Comparison of ENCODE assay signal across 24 cellular contexts in the genomic region with DNA sequence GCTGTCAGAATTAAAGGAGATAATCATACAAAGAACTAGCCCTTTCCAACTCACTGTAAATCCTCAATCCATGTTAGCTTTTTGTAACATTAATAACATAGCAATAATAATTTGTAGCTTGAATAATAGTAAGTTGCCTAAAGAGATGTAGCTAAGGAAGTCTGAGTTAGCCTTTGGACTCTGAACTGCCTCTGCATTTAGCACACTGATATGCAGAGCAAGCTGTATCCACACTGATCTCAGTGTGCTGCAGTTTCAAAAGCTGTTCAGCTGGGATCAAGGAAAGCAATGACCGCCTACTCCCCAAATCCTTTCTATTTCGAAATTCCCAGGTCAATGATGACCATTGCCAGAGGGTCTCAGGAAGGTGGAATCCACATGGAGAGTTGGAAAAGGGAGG.
"Had no signal": no experiment of that assay in that cellular context is flagged by ENCODE, and none has a peak within 500 bp of the region (broad histone marks: within the 10 kb centered on the region; RNA-seq: fewer than 3 reads in every experiment).

No MANE protein-coding gene starts in this region.

- DNase-seq: IMR-90, Karpas-422, KG1, MG63, NCI-H1092, NCI-H1105 treated with DMSO at 0.1 percent for 48 hours, NCI-H1417 treated with DMSO at 0.1 percent for 48 hours, NCI-H146, NCI-H187, NCI-H2029, NCI-H2081 treated with DMSO at 0.1 percent for 48 hours, NCI-H2171, NCI-H226, NCI-H446, NCI-H510A, NCI-H524 treated with DMSO at 0.1 percent for 48 hours, NCI-H69, NCI-H774, Right ventricle myocardium superior, RPMI8226, SIG-M5 had no signal

- H3K27ac ChIP-seq: SJSA1, SK-N-MC had no signal

- H3K36me3 ChIP-seq: MG63, SJSA1 had no signal

- FAIRE-seq: RCC 7860 had no signal

- H3K9me3 ChIP-seq: MG63, SJSA1 had no signal

- H3K4me3 ChIP-seq: MG63, SJSA1, SK-N-MC had no signal

- H3K27me3 ChIP-seq: MG63, SJSA1 had no signal
